10 cellular contexts compared by ENCODE assay signal in the genomic region with DNA sequence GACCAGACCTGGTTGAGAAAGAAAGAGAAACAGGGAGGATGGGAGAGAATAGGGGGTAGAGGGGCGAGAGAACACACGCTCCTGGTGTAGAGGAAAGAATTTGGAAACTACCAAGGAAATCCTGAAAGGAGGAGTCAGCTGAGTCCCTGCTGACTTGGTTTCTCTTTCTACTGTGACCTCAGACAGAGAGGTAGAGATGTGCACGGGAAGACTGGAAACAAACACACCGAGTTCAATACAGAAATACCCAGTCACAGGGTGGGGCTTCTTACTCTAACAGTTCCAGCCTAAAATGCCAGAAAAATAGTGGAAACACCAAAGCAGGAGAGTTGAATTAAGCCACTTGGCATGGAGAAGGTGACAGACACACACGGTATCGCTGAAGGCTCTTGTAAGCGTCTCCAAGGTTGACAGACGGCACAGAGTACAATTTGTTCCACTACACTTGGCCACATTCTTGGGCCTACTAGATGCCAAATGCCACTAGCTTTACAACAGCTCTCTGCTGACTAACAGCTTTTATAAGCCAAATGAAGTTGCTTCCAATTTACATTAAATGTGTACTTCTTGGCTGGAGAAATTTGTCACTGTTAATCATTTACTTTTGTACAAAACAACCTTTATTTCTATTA. TPM values are rescaled to one million over a fixed set of nuclear protein-coding genes. Genes with fewer than 3 reads are reported as not detected.
DNase-seq lines count a peak whose midpoint lies in the region; ATAC-seq and TF ChIP-seq lines count a peak whose summit lies in the region.
"Had no signal": no experiment of that assay in that cellular context is flagged by ENCODE, and none has a peak within 500 bp of the region (broad histone marks: within the 10 kb centered on the region; RNA-seq: fewer than 3 reads in every experiment).

No MANE protein-coding gene starts in this region.

- no peak overlapping the region for H2AK5ac ChIP-seq in trophoblast cell (ENCODE audit: low read length)

- no peak overlapping the region for H2BK120ac ChIP-seq in trophoblast cell (ENCODE audit: insufficient read depth, low read length, poor library complexity)

- no peak overlapping the region for H3K14ac ChIP-seq in trophoblast cell (ENCODE audit: low read length)

- peaks cover 8 to 71% (median 27%) of the 10 kb centered on the region in 11 experiments; a peak in 20 of 22 replicates for H3K36me3 ChIP-seq in BLaER1 treated with 17β-estradiol and CSF1 and Interleukin-3, amounts not matched to agents 10 nM and 100 nM
- H3K36me3 ChIP-seq in trophoblast cell (ENCODE audit: control insufficient read depth in 1 of 2, insufficient read depth in 2 of 2, low read length in 2 of 2) = peaks cover 14 to 16% of the 10 kb centered on the region in 2 experiments

- H2BK12ac ChIP-seq in trophoblast cell (ENCODE audit: low read length) = no peak overlapping the region

- no peaks in the 10 kb centered on the region for H3K27me3 Mint-ChIP-seq in progenitor cell of endocrine pancreas

- no peak overlapping the region for H4K12ac ChIP-seq in trophoblast cell (ENCODE audit: low read depth, low read length)

- no peak overlapping the region for H3K4me3 ChIP-seq in BLaER1 treated with 17β-estradiol and CSF1 and Interleukin-3, amounts not matched to agents 10 nM and 100 nM
- no peak overlapping the region for H3K4me3 ChIP-seq in trophoblast cell (ENCODE audit: low read depth, low read length)

- peak overlapping the region in 2 of 11 experiments; percentile 19 to 20; a peak in 1 of 22 replicates for H3K27ac ChIP-seq in BLaER1 treated with 17β-estradiol and CSF1 and Interleukin-3, amounts not matched to agents 10 nM and 100 nM
- H3K27ac ChIP-seq in VCaP (peak overlapping the region; percentile 95), foreskin keratinocyte (no peak overlapping the region), trophoblast cell (ENCODE audit: low read depth, low read length) (no peak overlapping the region)

- H3K4me2 ChIP-seq in BLaER1 treated with 17β-estradiol and CSF1 and Interleukin-3, amounts not matched to agents 10 nM and 100 nM = peak overlapping the region; percentile 48 to 79 (median 67); a peak in 20 of 22 replicates
- no peak overlapping the region for H3K4me2 ChIP-seq in trophoblast cell (ENCODE audit: low read length)

- H3K36me3 Mint-ChIP-seq in progenitor cell of endocrine pancreas (ENCODE audit: insufficient read depth) = peaks cover 12% of the 10 kb centered on the region

- no peak overlapping the region for H4K91ac ChIP-seq in trophoblast cell (ENCODE audit: low read depth, low read length)

- H3K4me1 ChIP-seq in BLaER1 treated with 17β-estradiol and CSF1 and Interleukin-3, amounts not matched to agents 10 nM and 100 nM = peaks cover 46 to 75% (median 57%) of the 10 kb centered on the region in 10 experiments
- H3K4me1 ChIP-seq in foreskin keratinocyte = peaks cover 5% of the 10 kb centered on the region
- peaks cover 8 to 10% of the 10 kb centered on the region in 2 experiments for H3K4me1 ChIP-seq in trophoblast cell (ENCODE audit: control insufficient read depth in 1 of 2, insufficient read depth in 2 of 2, low read length in 2 of 2)

- H3K23ac ChIP-seq in trophoblast cell (ENCODE audit: low read length) = no peak overlapping the region

- H3K9me3 Mint-ChIP-seq in progenitor cell of endocrine pancreas (ENCODE audit: low read depth) = peaks cover 4% of the 10 kb centered on the region

- H3K27me3 ChIP-seq in BLaER1 treated with 17β-estradiol and CSF1 and Interleukin-3, amounts not matched to agents 10 nM and 100 nM = no peaks in the 10 kb centered on the region
- H3K27me3 ChIP-seq in foreskin keratinocyte (no peaks in the 10 kb centered on the region), trophoblast cell (ENCODE audit: insufficient read depth, low read length) (no peaks in the 10 kb centered on the region)

- no peak for TF ChIP-seq CTCF in VCaP (conservative IDR thresholded peaks at IDR 0.05)
- TF ChIP-seq CTCF in foreskin keratinocyte (conservative IDR thresholded peaks at IDR 0.05) = no peak
- no peak for TF ChIP-seq CTCF in progenitor cell of endocrine pancreas (IDR thresholded peaks at IDR 0.05; ENCODE audit: unreplicated experiment)

- peaks cover 25% of the 10 kb centered on the region for H3K79me2 ChIP-seq in trophoblast cell (ENCODE audit: control insufficient read depth, insufficient read depth, low read length, poor library complexity)

- H3K4ac ChIP-seq in trophoblast cell (ENCODE audit: low read depth, low read length) = peak overlapping the region; percentile 80

- no peak overlapping the region for H3K4me3 Mint-ChIP-seq in progenitor cell of endocrine pancreas (ENCODE audit: low read depth)

- H3K9me3 ChIP-seq in BLaER1 treated with 17β-estradiol and CSF1 and Interleukin-3, amounts not matched to agents 10 nM and 100 nM (replicated peaks in 1 of 11) = peaks cover 0 to 30% (median 24%) of the 10 kb centered on the region in 11 experiments; a peak in 19 of 22 replicates
- H3K9me3 ChIP-seq in trophoblast cell (ENCODE audit: insufficient read depth, low read depth, low read length) = peaks cover 2% of the 10 kb centered on the region

- H4K20me1 ChIP-seq in BLaER1 treated with 17β-estradiol and CSF1 and Interleukin-3, amounts not matched to agents 10 nM and 100 nM = peaks cover 26 to 100% (median 59%) of the 10 kb centered on the region in 11 experiments; a peak in 21 of 22 replicates

- H3K79me1 ChIP-seq in trophoblast cell (ENCODE audit: low read length) = no peaks in the 10 kb centered on the region

- H3K4me1 Mint-ChIP-seq in progenitor cell of endocrine pancreas (ENCODE audit: low read depth) = peaks cover 11% of the 10 kb centered on the region

- H2BK5ac ChIP-seq in trophoblast cell (ENCODE audit: low read depth, low read length, poor library complexity) = no peak overlapping the region

- peak; percentile 27 for ATAC-seq in foreskin keratinocyte

- no peak overlapping the region for H3K18ac ChIP-seq in trophoblast cell (ENCODE audit: low read length)

- WGBS in trophoblast cell (ENCODE audit: extremely low coverage, insufficient coverage, insufficient read length) = no CpG with 5 or more reads among the region's 8 CpGs

- peak in 1 of 2 donors; percentile 24 for DNase-seq in foreskin keratinocyte
- DNase-seq in trophoblast cell = no peak
- DNase-seq in NCI-H2029 treated with DMSO at 0.1 percent for 48 hours (lab: John Stamatoyannopoulos, UW) = no peak
- no peak for DNase-seq in stimulated activated naive CD4-positive, alpha-beta T cell (lab: John Stamatoyannopoulos, UW)
- no peak for DNase-seq in progenitor cell of endocrine pancreas (ENCODE audit: low spot score, unreplicated experiment)
- no peak for DNase-seq in NCI-H1417 (lab: John Stamatoyannopoulos, UW)
- DNase-seq: DMS53, NCI-H510A had no signal

- H4K8ac ChIP-seq in trophoblast cell (ENCODE audit: low read depth, low read length) = no peak overlapping the region

- no peak overlapping the region for H2AFZ ChIP-seq in trophoblast cell (ENCODE audit: insufficient read depth, low read length, poor library complexity)

- H3K9ac ChIP-seq in BLaER1 treated with 17β-estradiol and CSF1 and Interleukin-3, amounts not matched to agents 10 nM and 100 nM = peak overlapping the region in 1 of 11 experiments; percentile 15; a peak in 1 of 22 replicates
- no peak overlapping the region for H3K9ac ChIP-seq in trophoblast cell (ENCODE audit: low read length)

- no peak overlapping the region for H3K27ac Mint-ChIP-seq in progenitor cell of endocrine pancreas

RNA-seq across cellular contexts. Expression of a gene that starts 28.0 kb away (rescaled TPM):
- total RNA-seq in foreskin keratinocyte (12.0 and 12.6 TPM in 2 replicates), progenitor cell of endocrine pancreas (13.2 and 15.2 TPM in 2 replicates)
- polyA plus RNA-seq in foreskin keratinocyte = 3.1 and 3.3 TPM in 2 replicates
- 33.1 and 34.6 TPM in 2 replicates for polyA plus RNA-seq in trophoblast cell (2013)
